In the genomic region with DNA sequence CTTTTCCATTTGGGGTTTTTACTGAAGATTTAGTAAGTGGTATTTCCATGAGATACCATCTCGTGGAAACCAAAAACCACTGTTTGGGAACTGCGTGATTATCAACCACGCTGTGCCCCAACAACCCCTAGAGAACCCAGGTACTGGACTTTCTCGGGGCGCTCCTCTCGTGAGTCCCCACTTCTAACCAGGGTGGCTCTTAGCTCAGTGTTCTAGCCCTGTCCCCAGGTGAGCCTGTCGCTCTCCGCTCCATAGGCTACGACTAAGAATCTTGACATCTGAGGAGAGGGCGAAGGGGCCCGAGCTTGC, we compare ENCODE assay signal across 8 cellular contexts. TPM values are rescaled to one million over a fixed set of nuclear protein-coding genes. Genes with fewer than 3 reads are reported as not detected.
DNase-seq lines count a peak whose midpoint lies in the region; ATAC-seq and TF ChIP-seq lines count a peak whose summit lies in the region.

No MANE protein-coding gene starts in this region.

- H3K27ac ChIP-seq in spleen = peak overlapping the region in 7 of 8 donors; percentile 91 to 99 (median 96)

- WGBS in spleen, 5 donors = 2 to 4% (median 3%) methylated on average over 11 of the region's 11 CpGs

- ATAC-seq in WTC11 = no peak
- ATAC-seq in left ventricle myocardium superior = peak; percentile 2

- peak overlapping the region; percentile 98 for H3K4me3 Mint-ChIP-seq in WTC11

- POLR2A ChIA-PET in WTC11 (lab: Charles Lee) = interaction anchor here (0.9 to 1.0 kb wide), 2 partner anchors 10 to 13 kb away, joined by 3 to 5 read pairs; no protein-coding TSS in a partner anchor

- no peaks in the 10 kb centered on the region for H3K4me1 ChIP-seq in BE2C
- no peaks in the 10 kb centered on the region; the same call in 1 of the 2 replicates for H3K4me1 ChIP-seq in HAP-1
- H3K4me1 ChIP-seq in spleen = peaks cover 15 to 67% (median 51%) of the 10 kb centered on the region in 6 donors

- peaks cover 7% of the 10 kb centered on the region for H3K9me3 Mint-ChIP-seq in WTC11

- in situ Hi-C loops in HAP-1 (cut with MboI; ENCODE audit: low sequenced_read_pairs) = no loop called here

- H3K27ac Mint-ChIP-seq in WTC11 = peak overlapping the region; percentile 99

- peaks cover 12% of the 10 kb centered on the region for H3K4me1 Mint-ChIP-seq in WTC11

- TF ChIP-seq POLR2A in spleen (IDR thresholded peaks at IDR 0.05) = no peak

- H3K27me3 Mint-ChIP-seq in WTC11 (ENCODE audit: low read depth) = no peaks in the 10 kb centered on the region

- TF ChIP-seq CTCF in BE2C (IDR thresholded peaks at IDR 0.05; ENCODE audit: low read depth, low read length) (no peak), WTC11 (IDR thresholded peaks at IDR 0.05) (no peak), spleen (IDR thresholded peaks at IDR 0.05 in 8 of 11, conservative IDR thresholded peaks at IDR 0.05 in 3 of 11) (no peak)

- H3K36me3 Mint-ChIP-seq in WTC11 = peaks cover 23% of the 10 kb centered on the region

- H3K9me3 ChIP-seq in BE2C (no peaks in the 10 kb centered on the region), HAP-1 (no peaks in the 10 kb centered on the region), spleen (no peaks in the 10 kb centered on the region)

- no peaks in the 10 kb centered on the region for H3K27me3 ChIP-seq in BE2C
- H3K27me3 ChIP-seq in HAP-1 (ENCODE audit: low read depth) = no peaks in the 10 kb centered on the region
- no peaks in the 10 kb centered on the region for H3K27me3 ChIP-seq in spleen (replicated peaks in 1 of 7)

- H3K36me3 ChIP-seq in BE2C (peaks cover 36% of the 10 kb centered on the region), HAP-1 (replicated peaks) (peaks cover 35% of the 10 kb centered on the region), spleen (peaks cover 0 to 42% (median 31%) of the 10 kb centered on the region in 6 donors)

- DNase-seq in BE2C (no peak), HAP-1 (ENCODE audit: low spot score in 2 of 2) (no peak), WTC11 (ENCODE audit: low spot score) (no peak), left ventricle myocardium superior (no peak), spleen (no peak), NOMO-1 treated with DMSO at 0.1 percent for 48 hours (lab: John Stamatoyannopoulos, UW; ENCODE audit: unreplicated experiment) (no peak), GM19240 (ENCODE audit: insufficient read length, low spot score) (no peak), Kasumi-1 (lab: John Stamatoyannopoulos, UW) (no peak)

- intact Hi-C loops in left ventricle myocardium superior (cut with micrococcal nuclease) = no loop called here
- intact Hi-C loops in spleen (cut with DNase I; ENCODE audit: low total_unique reads) = no loop called here

- CTCF ChIA-PET in WTC11 (lab: Charles Lee) = interaction anchor here (0.5 to 2.1 kb wide), 5 partner anchors 13 to 270 kb away, joined by 3 to 17 read pairs (median 4); no protein-coding TSS in a partner anchor

- H3K4me3 ChIP-seq in BE2C (ENCODE audit: low read depth, low read length) (peak overlapping the region; percentile 99), HAP-1 (peak overlapping the region; percentile 83), spleen (peak overlapping the region; percentile 74 to 100 (median 96))

TF ChIP-seq in WTC11, 78 proteins besides CTCF, POLR2A, EP300 and RAD21:
- TF ChIP-seq, protein P1, sequence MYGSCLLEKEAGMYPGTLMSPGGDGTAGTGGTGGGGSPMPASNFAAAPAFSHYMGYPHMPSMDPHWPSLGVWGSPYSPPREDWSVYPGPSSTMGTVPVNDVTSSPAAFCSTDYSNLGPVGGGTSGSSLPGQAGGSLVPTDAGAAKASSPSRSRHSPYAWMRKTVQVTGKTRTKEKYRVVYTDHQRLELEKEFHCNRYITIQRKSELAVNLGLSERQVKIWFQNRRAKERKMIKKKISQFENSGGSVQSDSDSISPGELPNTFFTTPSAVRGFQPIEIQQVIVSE (CRISPR knock-in tag; IDR thresholded peaks at IDR 0.05; ENCODE audit: borderline replicate concordance) = no peak
- TF ChIP-seq, protein P2, sequence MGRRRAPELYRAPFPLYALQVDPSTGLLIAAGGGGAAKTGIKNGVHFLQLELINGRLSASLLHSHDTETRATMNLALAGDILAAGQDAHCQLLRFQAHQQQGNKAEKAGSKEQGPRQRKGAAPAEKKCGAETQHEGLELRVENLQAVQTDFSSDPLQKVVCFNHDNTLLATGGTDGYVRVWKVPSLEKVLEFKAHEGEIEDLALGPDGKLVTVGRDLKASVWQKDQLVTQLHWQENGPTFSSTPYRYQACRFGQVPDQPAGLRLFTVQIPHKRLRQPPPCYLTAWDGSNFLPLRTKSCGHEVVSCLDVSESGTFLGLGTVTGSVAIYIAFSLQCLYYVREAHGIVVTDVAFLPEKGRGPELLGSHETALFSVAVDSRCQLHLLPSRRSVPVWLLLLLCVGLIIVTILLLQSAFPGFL (CRISPR knock-in tag; IDR thresholded peaks at IDR 0.05; ENCODE audit: borderline replicate concordance) = no peak
- TF ChIP-seq, protein P3, sequence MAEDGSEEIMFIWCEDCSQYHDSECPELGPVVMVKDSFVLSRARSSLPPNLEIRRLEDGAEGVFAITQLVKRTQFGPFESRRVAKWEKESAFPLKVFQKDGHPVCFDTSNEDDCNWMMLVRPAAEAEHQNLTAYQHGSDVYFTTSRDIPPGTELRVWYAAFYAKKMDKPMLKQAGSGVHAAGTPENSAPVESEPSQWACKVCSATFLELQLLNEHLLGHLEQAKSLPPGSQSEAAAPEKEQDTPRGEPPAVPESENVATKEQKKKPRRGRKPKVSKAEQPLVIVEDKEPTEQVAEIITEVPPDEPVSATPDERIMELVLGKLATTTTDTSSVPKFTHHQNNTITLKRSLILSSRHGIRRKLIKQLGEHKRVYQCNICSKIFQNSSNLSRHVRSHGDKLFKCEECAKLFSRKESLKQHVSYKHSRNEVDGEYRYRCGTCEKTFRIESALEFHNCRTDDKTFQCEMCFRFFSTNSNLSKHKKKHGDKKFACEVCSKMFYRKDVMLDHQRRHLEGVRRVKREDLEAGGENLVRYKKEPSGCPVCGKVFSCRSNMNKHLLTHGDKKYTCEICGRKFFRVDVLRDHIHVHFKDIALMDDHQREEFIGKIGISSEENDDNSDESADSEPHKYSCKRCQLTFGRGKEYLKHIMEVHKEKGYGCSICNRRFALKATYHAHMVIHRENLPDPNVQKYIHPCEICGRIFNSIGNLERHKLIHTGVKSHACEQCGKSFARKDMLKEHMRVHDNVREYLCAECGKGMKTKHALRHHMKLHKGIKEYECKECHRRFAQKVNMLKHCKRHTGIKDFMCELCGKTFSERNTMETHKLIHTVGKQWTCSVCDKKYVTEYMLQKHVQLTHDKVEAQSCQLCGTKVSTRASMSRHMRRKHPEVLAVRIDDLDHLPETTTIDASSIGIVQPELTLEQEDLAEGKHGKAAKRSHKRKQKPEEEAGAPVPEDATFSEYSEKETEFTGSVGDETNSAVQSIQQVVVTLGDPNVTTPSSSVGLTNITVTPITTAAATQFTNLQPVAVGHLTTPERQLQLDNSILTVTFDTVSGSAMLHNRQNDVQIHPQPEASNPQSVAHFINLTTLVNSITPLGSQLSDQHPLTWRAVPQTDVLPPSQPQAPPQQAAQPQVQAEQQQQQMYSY (CRISPR knock-in tag; IDR thresholded peaks at IDR 0.05) = no peak

RNA-seq across cellular contexts. Expression of a gene that starts 0.7 kb away (rescaled TPM):
- polyA plus RNA-seq in BE2C (2012; ENCODE audit: insufficient read depth, insufficient read length, low read depth) = 104 TPM
- 94.8 to 105 TPM (median 96.5 TPM) in 3 replicates for total RNA-seq in WTC11 (2021)
- 94.4 TPM for total RNA-seq in left ventricle myocardium superior
- total RNA-seq in spleen = 10 to 100 TPM; 44.3 to 63.5 (median 54.2) TPM
- 10 to 100 TPM; 44.1 to 64.7 (median 61.1) TPM for polyA plus RNA-seq in spleen

RNA-seq across cellular contexts. Expression of a gene that starts 28.4 kb away (rescaled TPM):
- polyA plus RNA-seq in BE2C (2012; ENCODE audit: insufficient read depth, insufficient read length, low read depth) = 0.52 TPM
- total RNA-seq in WTC11 (2021) (0.27 to 0.44 TPM (median 0.44 TPM) in 3 replicates), left ventricle myocardium superior (0.30 TPM), spleen (1 to 10 TPM in 4 of 7 donors, under 1 TPM in 3; 0.41 to 2.9 (median 1.0) TPM)
- under 1 TPM; 0.33 to 0.83 (median 0.61) TPM for polyA plus RNA-seq in spleen

RNA-seq across cellular contexts. Expression of a gene that starts 38.2 kb away (rescaled TPM):
- 1.1 TPM for polyA plus RNA-seq in BE2C (2012; ENCODE audit: insufficient read depth, insufficient read length, low read depth)
- total RNA-seq in WTC11 (2021) = 0.16 to 0.39 TPM (median 0.21 TPM) in 3 replicates
- total RNA-seq in left ventricle myocardium superior = 0.47 TPM
- total RNA-seq in spleen = under 1 TPM in 4 of 7 donors, not detected in 3; 0.27 to 0.67 (median 0.41) TPM
- polyA plus RNA-seq in spleen = under 1 TPM in 2 of 3 donors, not detected in 1; 0.08 to 0.10 TPM

RNA-seq across cellular contexts. Expression of a gene that starts 56.1 kb away (rescaled TPM):
- 32.2 TPM for polyA plus RNA-seq in BE2C (2012; ENCODE audit: insufficient read depth, insufficient read length, low read depth)
- total RNA-seq in WTC11 (2021) (38.0 to 46.0 TPM (median 40.5 TPM) in 3 replicates), left ventricle myocardium superior (21.1 TPM), spleen (10 to 100 TPM in 6 of 7 donors, 1 to 10 TPM in 1; 8.0 to 28.3 (median 20.7) TPM)
- polyA plus RNA-seq in spleen = 10 to 100 TPM in 2 of 3 donors, 1 to 10 TPM in 1; 5.9 to 18.0 (median 13.7) TPM
